ENCODE assay signal across 1 cellular context in genomic region chr1:74767490-74767889, GRCh38.
TF ChIP-seq lines count a peak whose summit lies in the region.

No MANE protein-coding gene starts in this region.

TF ChIP-seq in GM12878, 131 proteins besides CTCF, POLR2A, EP300 and RAD21:
- TF ChIP-seq USF2 (IDR thresholded peaks at IDR 0.05; ENCODE audit: borderline replicate concordance, low read depth, low read length) (no peak), RUNX3 (IDR thresholded peaks at IDR 0.05; ENCODE audit: low read length) (no peak), YY1 (IDR thresholded peaks at IDR 0.05; ENCODE audit: low read depth, low read length) (no peak), JUNB (IDR thresholded peaks at IDR 0.05) (no peak), MLLT1 (IDR thresholded peaks at IDR 0.05) (no peak), MEF2A (IDR thresholded peaks at IDR 0.05; ENCODE audit: insufficient read depth, low read depth, low read length) (no peak)
